15 cellular contexts compared by ENCODE assay signal in the genomic region with DNA sequence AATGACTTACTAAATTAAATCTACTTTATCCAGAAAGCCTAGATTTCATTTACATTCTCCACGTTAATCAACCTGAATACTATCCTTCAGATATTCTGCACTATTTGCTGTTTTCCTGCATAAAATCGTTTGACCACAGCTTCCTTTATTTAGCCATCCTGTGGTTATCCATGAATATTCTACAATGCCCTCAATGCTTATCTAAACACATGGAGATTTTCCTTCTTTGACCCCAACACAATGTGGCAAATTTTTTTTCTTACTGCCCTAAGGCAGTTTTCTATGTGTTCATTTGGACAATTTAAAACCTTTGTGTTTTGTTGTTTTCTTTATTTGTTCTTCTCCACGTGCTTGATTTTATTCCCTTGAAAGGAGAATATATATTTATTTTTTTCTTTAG.
"Had no signal": no experiment of that assay in that cellular context is flagged by ENCODE, and none has a peak within 500 bp of the region (broad histone marks: within the 10 kb centered on the region; RNA-seq: fewer than 3 reads in every experiment).

No MANE protein-coding gene starts in this region.

- H3K36me3 ChIP-seq: tibial artery, uterus had no signal

- H3K4me3 ChIP-seq: tibial artery, uterus had no signal

- DNase-seq: activated CD4-positive, alpha-beta memory T cell treated with anti-CD3 and anti-CD28 coated beads, Interleukin-2, amount 10 ng/mL, durations not matched to agents 7 days and 5 days; activated CD4-positive, alpha-beta T cell treated with anti-CD3 and anti-CD28 coated beads for 48 hours; activated CD4-positive, CD25-positive, alpha-beta regulatory T cell; activated naive CD4-positive, alpha-beta T cell treated with anti-CD3 and anti-CD28 coated beads, Interleukin-2, amount 10 ng/mL, durations not matched to agents 7 days and 5 days; activated naive CD8-positive, alpha-beta T cell treated with anti-CD3 and anti-CD28 coated beads, Interleukin-2, amount 50 U/mL, for 24 hours; activated T-cell treated with anti-CD3 and anti-CD28 coated beads, Interleukin-2, amount 50 U/mL, for 24 hours; anterior cingulate cortex; effector CD4-positive, alpha-beta T cell; head of caudate nucleus; left ventricle myocardium superior; stimulated activated CD4-positive, alpha-beta T cell treated with anti-CD3 and anti-CD28 coated beads, Interleukin-1b, Interleukin-23, amount 100 ng/mL, for 48 hours; stimulated activated naive CD8-positive, alpha-beta T cell treated with anti-CD3 and anti-CD28 coated beads, Interleukin-15, Interleukin-2, amounts not matched to agents 100 U/mL and 50 U/mL, for 24 hours; substantia nigra; tibial artery; uterus had no signal

- H3K27ac ChIP-seq: tibial artery, uterus had no signal

- H3K9me3 ChIP-seq: tibial artery, uterus had no signal

- H3K4me1 ChIP-seq: tibial artery, uterus had no signal

- ATAC-seq: activated naive CD8-positive, alpha-beta T cell treated with anti-CD3 and anti-CD28 coated beads, Interleukin-2, amount 50 U/mL, for 24 hours; left ventricle myocardium superior; stimulated activated naive CD8-positive, alpha-beta T cell treated with anti-CD3 and anti-CD28 coated beads, Interleukin-15, Interleukin-2, amounts not matched to agents 100 U/mL and 50 U/mL, for 24 hours had no signal

- H3K27me3 ChIP-seq: tibial artery, uterus had no signal
